15 cellular contexts compared by ENCODE assay signal in the genomic region with DNA sequence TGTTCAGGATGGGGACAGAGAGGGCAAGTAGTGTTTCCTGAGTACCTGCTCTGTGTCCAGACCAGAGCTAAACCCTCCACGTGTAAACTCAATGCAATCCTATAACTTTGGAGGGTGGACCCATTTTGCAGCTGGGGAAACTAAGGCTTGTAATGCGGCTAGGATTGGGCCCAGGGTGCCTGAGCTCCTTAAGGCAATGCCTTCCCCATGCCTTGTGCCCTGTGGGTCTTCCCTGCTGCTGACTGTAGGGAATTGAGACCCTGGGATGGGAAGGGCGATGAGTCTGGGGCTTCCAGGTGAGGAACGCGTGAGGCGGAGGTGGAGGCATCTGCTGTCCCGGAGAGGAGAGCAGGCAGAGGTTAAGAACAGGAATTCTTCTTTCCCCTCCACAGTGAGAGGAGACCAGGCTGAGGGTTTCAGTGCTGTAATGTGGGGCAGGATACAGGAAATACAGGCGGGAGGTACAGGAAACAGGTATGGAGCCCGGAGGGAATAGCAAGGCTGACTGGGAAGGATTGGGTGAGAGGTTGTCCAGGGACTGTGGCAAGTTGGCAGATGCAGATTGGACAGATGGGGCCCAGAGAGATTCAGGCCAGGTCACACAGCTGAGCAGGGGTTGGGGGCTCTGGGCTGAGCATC. TPM values are rescaled to one million over a fixed set of nuclear protein-coding genes. Genes with fewer than 3 reads are reported as not detected.
A peak's percentile ranks its signal among the peaks of the same experiment; 100 is the strongest.
DNase-seq lines count a peak whose midpoint lies in the region; ATAC-seq and TF ChIP-seq lines count a peak whose summit lies in the region.
"Had no signal": no experiment of that assay in that cellular context is flagged by ENCODE, and none has a peak within 500 bp of the region (broad histone marks: within the 10 kb centered on the region; RNA-seq: fewer than 3 reads in every experiment).

No MANE protein-coding gene starts in this region.

- H3K4me1 ChIP-seq in RWPE2 (ENCODE audit: insufficient read depth, poor library complexity, severe bottlenecking): no peaks in the 10 kb centered on the region
- peaks cover 10 to 26% (median 22%) of the 10 kb centered on the region in 4 donors for H3K4me1 ChIP-seq in esophagus muscularis mucosa
- no peaks in the 10 kb centered on the region for H3K4me1 ChIP-seq in psoas muscle
- H3K4me1 ChIP-seq: SJCRH30 had no signal

- no peak overlapping the region for H3K27ac ChIP-seq in RWPE2 (ENCODE audit: poor library complexity, severe bottlenecking)
- H3K27ac ChIP-seq in esophagus muscularis mucosa (replicated peaks in 1 of 4): peak overlapping the region in 3 of 4 donors; percentile 24 to 27 (median 24)
- H3K27ac ChIP-seq in psoas muscle: peak overlapping the region; percentile 9
- H3K27ac ChIP-seq in caudate nucleus (ENCODE audit: low read depth, low read length): no peak overlapping the region
- H3K27ac ChIP-seq: SJCRH30 had no signal

- H3K27me3 Mint-ChIP-seq in activated CD4-positive, alpha-beta memory T cell treated with anti-CD3 and anti-CD28 coated beads, Interleukin-2, amount 10 ng/mL, durations not matched to agents 7 days and 5 days: no peaks in the 10 kb centered on the region
- H3K27me3 Mint-ChIP-seq in activated CD4-positive, alpha-beta memory T cell treated with anti-CD3 and anti-CD28 coated beads for 36 hours: no peaks in the 10 kb centered on the region
- H3K27me3 Mint-ChIP-seq: naive B cell had no signal

- CTCF ChIA-PET in activated CD4-positive, alpha-beta memory T cell treated with anti-CD3 and anti-CD28 coated beads, Interleukin-2, amount 10 ng/mL, durations not matched to agents 7 days and 5 days (lab: Charles Lee): interaction anchor here (1.0 to 1.5 kb wide), 3 partner anchors 10 to 84 kb away, joined by 3 to 4 read pairs (median 3); no protein-coding TSS in a partner anchor
- CTCF ChIA-PET in activated CD4-positive, alpha-beta memory T cell treated with anti-CD3 and anti-CD28 coated beads for 36 hours (lab: Charles Lee): interaction anchor here (0.6 to 0.7 kb wide), 2 partner anchors 22 to 25 kb away, joined by 3 read pairs; a partner anchor contains a TSS

- no peaks in the 10 kb centered on the region for H3K27me3 ChIP-seq in RWPE2 (ENCODE audit: insufficient read depth, poor library complexity, severe bottlenecking)
- H3K27me3 ChIP-seq in esophagus muscularis mucosa: no peaks in the 10 kb centered on the region
- no peaks in the 10 kb centered on the region for H3K27me3 ChIP-seq in psoas muscle (ENCODE audit: insufficient read depth in 3 of 3, low read length in 2 of 3)
- H3K27me3 ChIP-seq: SJCRH30 had no signal

- 79% methylated on average over 9 of the region's 9 CpGs for WGBS in esophagus muscularis mucosa
- WGBS in psoas muscle, 3 donors: 78 to 82% (median 80%) methylated on average over 9 of the region's 9 CpGs

- ATAC-seq in RWPE2 (ENCODE audit: low read depth) (no peak), psoas muscle (no peak), sciatic nerve (no peak)

- H3K27ac Mint-ChIP-seq in activated CD4-positive, alpha-beta memory T cell treated with anti-CD3 and anti-CD28 coated beads, Interleukin-2, amount 10 ng/mL, durations not matched to agents 7 days and 5 days: peak overlapping the region; percentile 66
- H3K27ac Mint-ChIP-seq in activated CD4-positive, alpha-beta memory T cell treated with anti-CD3 and anti-CD28 coated beads for 36 hours: no peak overlapping the region

- no peak for TF ChIP-seq POLR2A in esophagus muscularis mucosa (IDR thresholded peaks at IDR 0.05; ENCODE audit: low read depth)

- TF ChIP-seq CTCF in RWPE2 (IDR thresholded peaks at IDR 0.05; ENCODE audit: poor library complexity, severe bottlenecking) (peak; percentile 5), esophagus muscularis mucosa (IDR thresholded peaks at IDR 0.05) (no peak), psoas muscle (IDR thresholded peaks at IDR 0.05) (no peak)

- no peak overlapping the region for H3K4me3 Mint-ChIP-seq in activated CD4-positive, alpha-beta memory T cell treated with anti-CD3 and anti-CD28 coated beads, Interleukin-2, amount 10 ng/mL, durations not matched to agents 7 days and 5 days
- no peak overlapping the region for H3K4me3 Mint-ChIP-seq in activated CD4-positive, alpha-beta memory T cell treated with anti-CD3 and anti-CD28 coated beads for 36 hours

- H3K4me3 ChIP-seq in RWPE2 (ENCODE audit: severe bottlenecking): no peak overlapping the region
- H3K4me3 ChIP-seq in esophagus muscularis mucosa: no peak overlapping the region
- no peak overlapping the region for H3K4me3 ChIP-seq in psoas muscle
- H3K4me3 ChIP-seq: SJCRH30 had no signal

- intact Hi-C loops in activated CD4-positive, alpha-beta memory T cell treated with anti-CD3 and anti-CD28 coated beads for 36 hours (cut with micrococcal nuclease): no loop called here
- intact Hi-C loops in esophagus muscularis mucosa (cut with DNase I) (no loop called here), psoas muscle (cut with DNase I) (no loop called here), sciatic nerve (cut with DNase I) (no loop called here)

- no peak for TF ChIP-seq EP300 in esophagus muscularis mucosa (IDR thresholded peaks at IDR 0.05)

- peaks cover 41% of the 10 kb centered on the region for H3K4me1 Mint-ChIP-seq in activated CD4-positive, alpha-beta memory T cell treated with anti-CD3 and anti-CD28 coated beads, Interleukin-2, amount 10 ng/mL, durations not matched to agents 7 days and 5 days
- peaks cover 28% of the 10 kb centered on the region for H3K4me1 Mint-ChIP-seq in activated CD4-positive, alpha-beta memory T cell treated with anti-CD3 and anti-CD28 coated beads for 36 hours (ENCODE audit: low read depth)

- H3K9me3 ChIP-seq in RWPE2 (ENCODE audit: severe bottlenecking): no peaks in the 10 kb centered on the region
- no peaks in the 10 kb centered on the region for H3K9me3 ChIP-seq in esophagus muscularis mucosa
- no peaks in the 10 kb centered on the region for H3K9me3 ChIP-seq in psoas muscle
- H3K9me3 ChIP-seq: SJCRH30 had no signal

- H3K9me3 Mint-ChIP-seq in activated CD4-positive, alpha-beta memory T cell treated with anti-CD3 and anti-CD28 coated beads, Interleukin-2, amount 10 ng/mL, durations not matched to agents 7 days and 5 days: no peaks in the 10 kb centered on the region
- no peaks in the 10 kb centered on the region for H3K9me3 Mint-ChIP-seq in activated CD4-positive, alpha-beta memory T cell treated with anti-CD3 and anti-CD28 coated beads for 36 hours
- H3K9me3 Mint-ChIP-seq: naive B cell had no signal

- POLR2A ChIA-PET in activated CD4-positive, alpha-beta memory T cell treated with anti-CD3 and anti-CD28 coated beads, Interleukin-2, amount 10 ng/mL, durations not matched to agents 7 days and 5 days (lab: Charles Lee): interaction anchor here (2.0 kb wide), 1 partner anchor 84 kb away, joined by 5 read pairs; a partner anchor contains a TSS
- POLR2A ChIA-PET in activated CD4-positive, alpha-beta memory T cell treated with anti-CD3 and anti-CD28 coated beads for 36 hours (lab: Charles Lee): no interaction called here

- H3K36me3 ChIP-seq in RWPE2 (ENCODE audit: low read depth) (no peaks in the 10 kb centered on the region), esophagus muscularis mucosa (peaks cover 0 to 53% (median 25%) of the 10 kb centered on the region in 4 donors), psoas muscle (ENCODE audit: insufficient read depth in 1 of 2, low read depth in 1 of 2) (peaks cover 0 to 41% of the 10 kb centered on the region in 2 donors)
- H3K36me3 ChIP-seq: SJCRH30 had no signal

- DNase-seq in activated CD4-positive, alpha-beta memory T cell treated with anti-CD3 and anti-CD28 coated beads, Interleukin-2, amount 10 ng/mL, durations not matched to agents 7 days and 5 days: no peak
- no peak for DNase-seq in activated CD4-positive, alpha-beta memory T cell treated with anti-CD3 and anti-CD28 coated beads for 36 hours
- no peak for DNase-seq in RWPE2 (ENCODE audit: low spot score)
- DNase-seq in esophagus muscularis mucosa (ENCODE audit: extremely low spot score): no peak
- no peak for DNase-seq in psoas muscle
- DNase-seq in sciatic nerve (ENCODE audit: low spot score): no peak
- no peak for DNase-seq in caudate nucleus (lab: John Stamatoyannopoulos, UW)
- no peak for DNase-seq in stimulated activated CD4-positive, alpha-beta T cell treated with anti-CD3 and anti-CD28 coated beads, Interleukin-4, amount 100 ng/mL, for 4 hours
- DNase-seq: ACHN, cerebellar nuclear complex, IMR-90 had no signal

- H3K36me3 Mint-ChIP-seq in activated CD4-positive, alpha-beta memory T cell treated with anti-CD3 and anti-CD28 coated beads, Interleukin-2, amount 10 ng/mL, durations not matched to agents 7 days and 5 days (ENCODE audit: low read depth): no peaks in the 10 kb centered on the region
- H3K36me3 Mint-ChIP-seq in activated CD4-positive, alpha-beta memory T cell treated with anti-CD3 and anti-CD28 coated beads for 36 hours: no peaks in the 10 kb centered on the region
- H3K36me3 Mint-ChIP-seq: naive B cell had no signal

RNA-seq across cellular contexts. Expression of a gene that starts 19.2 kb away (rescaled TPM):
- total RNA-seq in activated CD4-positive, alpha-beta memory T cell treated with anti-CD3 and anti-CD28 coated beads, Interleukin-2, amount 10 ng/mL, durations not matched to agents 7 days and 5 days: 1 to 10 TPM; 3.6 to 4.1 TPM
- total RNA-seq in activated CD4-positive, alpha-beta memory T cell treated with anti-CD3 and anti-CD28 coated beads for 36 hours: 1 to 10 TPM; 4.5 to 4.8 TPM
- total RNA-seq in esophagus muscularis mucosa (10 to 100 TPM; 15.9 to 26.1 (median 19.4) TPM), psoas muscle (10 to 100 TPM; 18.4 to 40.1 (median 27.9) TPM), sciatic nerve (47.3 TPM)
- 10 to 100 TPM; 11.8 to 30.6 (median 24.1) TPM for polyA plus RNA-seq in psoas muscle

RNA-seq across cellular contexts. Expression of a gene that starts 21.9 kb away (rescaled TPM):
- total RNA-seq in activated CD4-positive, alpha-beta memory T cell treated with anti-CD3 and anti-CD28 coated beads, Interleukin-2, amount 10 ng/mL, durations not matched to agents 7 days and 5 days: 10 to 100 TPM; 65.0 to 65.9 TPM
- 10 to 100 TPM; 70.1 to 70.5 TPM for total RNA-seq in activated CD4-positive, alpha-beta memory T cell treated with anti-CD3 and anti-CD28 coated beads for 36 hours
- total RNA-seq in esophagus muscularis mucosa (10 to 100 TPM; 39.0 to 75.5 (median 49.9) TPM), psoas muscle (10 to 100 TPM; 14.8 to 17.3 (median 16.3) TPM), sciatic nerve (47.3 TPM)
- 10 to 100 TPM; 11.7 to 53.5 (median 18.3) TPM for polyA plus RNA-seq in psoas muscle

RNA-seq across cellular contexts. Expression of a gene that starts 28.8 kb away (rescaled TPM):
- total RNA-seq in activated CD4-positive, alpha-beta memory T cell treated with anti-CD3 and anti-CD28 coated beads, Interleukin-2, amount 10 ng/mL, durations not matched to agents 7 days and 5 days: not detected
- total RNA-seq in activated CD4-positive, alpha-beta memory T cell treated with anti-CD3 and anti-CD28 coated beads for 36 hours: not detected
- not detected for total RNA-seq in esophagus muscularis mucosa
- total RNA-seq in psoas muscle: 1 to 10 TPM in 1 of 4 donors, under 1 TPM in 3; 0.43 to 1.0 (median 0.72) TPM
- under 1 TPM in 2 of 3 donors, not detected in 1; 0.14 to 0.64 TPM for polyA plus RNA-seq in psoas muscle
- not detected for total RNA-seq in sciatic nerve
- total RNA-seq: IMR-90, SJCRH30 had no signal
- polyA plus RNA-seq: IMR-90, keratinocyte, smooth muscle cell had no signal

RNA-seq across cellular contexts. Expression of a gene that starts 41.0 kb away (rescaled TPM):
- total RNA-seq in activated CD4-positive, alpha-beta memory T cell treated with anti-CD3 and anti-CD28 coated beads, Interleukin-2, amount 10 ng/mL, durations not matched to agents 7 days and 5 days: not detected
- total RNA-seq in activated CD4-positive, alpha-beta memory T cell treated with anti-CD3 and anti-CD28 coated beads for 36 hours: not detected
- total RNA-seq in esophagus muscularis mucosa (under 1 TPM in 2 of 4 donors, not detected in 2; 0.26 to 0.75 TPM), psoas muscle (under 1 TPM in 1 of 4 donors, not detected in 3; 0.39 TPM), sciatic nerve (0.36 TPM)
- polyA plus RNA-seq in psoas muscle: under 1 TPM in 2 of 3 donors, not detected in 1; 0.04 to 0.25 TPM
- total RNA-seq: IMR-90 had no signal

Comparison
In these comparisons a context has a peak if more than half of its experiments do, and no peak if none do; other contexts are left out.
1. H3K27ac ChIP-seq: peak in esophagus muscularis mucosa (3 of 4) and psoas muscle (single experiment); none in RWPE2 (single experiment) and caudate nucleus (single experiment).